ENCODE assay signal across 9 cellular contexts in the genomic region with DNA sequence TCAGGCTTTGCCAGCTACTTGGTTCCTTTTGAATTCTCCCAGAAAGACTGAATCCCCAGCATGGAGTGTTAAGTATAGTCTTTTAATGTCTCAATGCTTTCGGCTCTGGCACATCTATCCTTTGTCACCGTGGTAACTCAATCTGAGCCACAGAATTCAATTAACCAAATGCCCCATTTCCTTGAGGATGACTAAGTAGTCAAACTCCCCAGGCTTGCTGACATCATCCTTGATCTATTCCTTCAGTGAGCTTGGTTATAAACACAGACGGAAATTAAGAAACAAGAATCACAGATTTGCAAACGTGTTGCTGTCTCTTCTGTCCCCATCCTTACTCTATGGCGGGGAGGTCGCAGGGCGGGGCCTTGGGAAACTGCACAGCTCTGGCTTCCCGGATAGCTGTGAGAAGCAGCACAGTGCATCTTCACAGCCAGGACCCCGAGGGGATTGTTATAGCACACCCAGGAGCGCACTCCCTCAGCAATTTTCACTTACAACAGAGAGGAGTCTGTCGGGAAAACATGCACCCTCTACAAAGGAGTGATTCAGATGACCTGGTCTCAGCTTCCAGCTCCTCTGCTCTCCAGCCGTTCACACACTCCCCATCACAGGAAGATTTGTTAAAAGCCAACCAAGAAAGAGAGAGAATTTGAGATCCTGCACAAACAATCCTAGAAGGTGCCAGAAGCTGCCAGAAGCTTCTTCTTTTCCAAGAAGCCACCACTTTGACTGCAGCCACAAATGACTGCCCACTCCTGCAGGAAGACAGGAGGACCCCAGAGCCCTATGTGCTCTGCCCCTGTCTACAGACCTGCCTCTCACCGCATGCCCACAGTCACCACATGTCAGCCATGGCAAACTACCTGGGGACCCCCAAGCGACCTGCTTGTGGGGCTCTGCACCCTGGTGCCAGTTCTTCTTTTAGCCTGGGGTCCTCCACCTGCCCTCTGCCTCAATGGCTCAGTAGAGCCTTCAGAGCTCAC. TPM values are rescaled to one million over a fixed set of nuclear protein-coding genes. Genes with fewer than 3 reads are reported as not detected.
DNase-seq lines count a peak whose midpoint lies in the region; ATAC-seq and TF ChIP-seq lines count a peak whose summit lies in the region.
"Had no signal": no experiment of that assay in that cellular context is flagged by ENCODE, and none has a peak within 500 bp of the region (broad histone marks: within the 10 kb centered on the region; RNA-seq: fewer than 3 reads in every experiment).

No MANE protein-coding gene starts in this region.

- no peaks in the 10 kb centered on the region for H3K36me3 Mint-ChIP-seq in activated CD8-positive, alpha-beta T cell treated with anti-CD3 and anti-CD28 coated beads for 36 hours (ENCODE audit: low read depth)

- H3K27me3 Mint-ChIP-seq in activated CD8-positive, alpha-beta T cell treated with anti-CD3 and anti-CD28 coated beads for 36 hours = no peaks in the 10 kb centered on the region

- H3K27me3 ChIP-seq in BE2C (no peaks in the 10 kb centered on the region), MG63 (no peaks in the 10 kb centered on the region)

- H3K4me3 Mint-ChIP-seq in activated CD8-positive, alpha-beta T cell treated with anti-CD3 and anti-CD28 coated beads for 36 hours = no peak overlapping the region

- CTCF ChIA-PET in activated CD8-positive, alpha-beta T cell treated with anti-CD3 and anti-CD28 coated beads for 36 hours (lab: Charles Lee) = interaction anchor here (1.6 kb wide), 1 partner anchor 124 kb away, joined by 4 read pairs; no protein-coding TSS in a partner anchor

- H3K9me3 Mint-ChIP-seq in activated CD8-positive, alpha-beta T cell treated with anti-CD3 and anti-CD28 coated beads for 36 hours = peaks cover 1% of the 10 kb centered on the region

- no peaks in the 10 kb centered on the region for H3K9me3 ChIP-seq in BE2C
- no peaks in the 10 kb centered on the region for H3K9me3 ChIP-seq in MG63

- peaks cover 16% of the 10 kb centered on the region for H3K4me1 ChIP-seq in BE2C

- H3K4me1 Mint-ChIP-seq in activated CD8-positive, alpha-beta T cell treated with anti-CD3 and anti-CD28 coated beads for 36 hours (ENCODE audit: low read depth) = peaks cover 2% of the 10 kb centered on the region

- POLR2A ChIA-PET in activated CD8-positive, alpha-beta T cell treated with anti-CD3 and anti-CD28 coated beads for 36 hours (lab: Charles Lee) = interaction anchor here (0.6 kb wide), 1 partner anchor 120 kb away, joined by 4 read pairs; no protein-coding TSS in a partner anchor

- peak overlapping the region; percentile 43 for H3K4me3 ChIP-seq in BE2C (ENCODE audit: low read depth, low read length)
- peak overlapping the region; percentile 18 for H3K4me3 ChIP-seq in MG63

- no peak for TF ChIP-seq CTCF in BE2C (IDR thresholded peaks at IDR 0.05; ENCODE audit: low read depth, low read length)
- no peak for TF ChIP-seq CTCF in activated CD8-positive, alpha-beta T cell treated with anti-CD3 and anti-CD28 coated beads for 36 hours (IDR thresholded peaks at IDR 0.05)

- no peaks in the 10 kb centered on the region for H3K36me3 ChIP-seq in BE2C
- H3K36me3 ChIP-seq in MG63 = no peaks in the 10 kb centered on the region

- intact Hi-C loops in activated CD8-positive, alpha-beta T cell treated with anti-CD3 and anti-CD28 coated beads for 36 hours (cut with micrococcal nuclease) = no loop called here

- DNase-seq in BE2C (peak; percentile 45), MG63 (peak; percentile 61), cerebellar cortex (ENCODE audit: low spot score) (peak; percentile 43), medulla oblongata (ENCODE audit: extremely low spot score) (peak; percentile 72)
- DNase-seq in activated CD8-positive, alpha-beta T cell treated with anti-CD3 and anti-CD28 coated beads for 36 hours = no peak
- DNase-seq: NCI-H1048 had no signal

- H3K27ac Mint-ChIP-seq in activated CD8-positive, alpha-beta T cell treated with anti-CD3 and anti-CD28 coated beads for 36 hours = no peak overlapping the region

- no peak for ATAC-seq in activated CD8-positive, alpha-beta T cell treated with anti-CD3 and anti-CD28 coated beads for 36 hours
- no peak for ATAC-seq in HG02588 (IDR thresholded peaks at IDR 0.05; ENCODE audit: unreplicated experiment)
- no peak for ATAC-seq in HG02885 (IDR thresholded peaks at IDR 0.05; ENCODE audit: poor library complexity, unreplicated experiment)
- no peak for ATAC-seq in GM19328 (IDR thresholded peaks at IDR 0.05; ENCODE audit: unreplicated experiment)

RNA-seq across cellular contexts. Expression of a gene that starts 44.9 kb away (rescaled TPM):
- 536 TPM for polyA plus RNA-seq in BE2C (2012; ENCODE audit: insufficient read depth, insufficient read length, low read depth)
- 598 and 683 TPM in 2 replicates for total RNA-seq in MG63 (2014; rRNA removed; shearing (Covaris generic); ENCODE audit: low replicate concordance)
- 100 to 1,000 TPM; 341 to 368 TPM for total RNA-seq in activated CD8-positive, alpha-beta T cell treated with anti-CD3 and anti-CD28 coated beads for 36 hours
